In the genomic region with DNA sequence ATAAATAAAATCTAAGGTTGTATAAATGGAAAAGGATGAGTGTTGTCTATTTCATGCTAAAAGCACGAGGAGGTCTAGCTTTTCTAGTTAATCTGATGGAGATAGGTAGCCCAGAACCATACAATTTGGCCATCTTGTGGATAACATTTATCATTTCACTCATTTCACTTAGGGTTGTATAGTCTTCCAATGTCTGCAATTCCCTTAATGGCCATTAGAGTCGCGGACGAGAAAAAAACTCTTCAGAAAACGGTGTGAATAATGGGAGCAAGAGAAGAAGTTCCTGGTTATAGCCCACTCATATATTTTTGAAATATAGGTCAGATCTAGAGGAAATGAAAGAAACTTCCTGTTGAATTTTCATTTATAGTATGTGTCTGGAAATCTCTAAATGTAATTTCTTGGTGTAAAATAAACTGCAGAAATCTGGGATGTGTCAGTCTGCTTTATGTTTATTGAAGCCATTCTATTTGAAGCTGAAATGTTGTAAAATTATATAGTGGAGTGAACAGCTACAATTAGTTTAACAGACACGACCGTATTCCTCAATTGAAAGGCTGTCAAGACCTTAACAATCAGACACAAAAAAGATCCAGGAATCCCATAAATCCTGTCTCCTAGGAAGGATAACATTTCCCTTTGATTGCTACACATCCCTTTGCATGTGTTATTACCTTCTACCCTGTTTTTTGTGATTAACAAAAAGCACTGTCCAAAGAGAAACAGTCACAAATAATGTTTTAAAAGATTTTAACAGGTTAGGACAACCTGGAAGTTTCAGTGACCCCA, we compare ENCODE assay signal across 1 cellular context.
TF ChIP-seq lines count a peak whose summit lies in the region.

No MANE protein-coding gene starts in this region.

TF ChIP-seq in GM12878, 131 proteins besides CTCF, POLR2A, EP300 and RAD21:
- TF ChIP-seq IKZF2 (IDR thresholded peaks at IDR 0.05), result no peak
- TF ChIP-seq, protein P1, sequence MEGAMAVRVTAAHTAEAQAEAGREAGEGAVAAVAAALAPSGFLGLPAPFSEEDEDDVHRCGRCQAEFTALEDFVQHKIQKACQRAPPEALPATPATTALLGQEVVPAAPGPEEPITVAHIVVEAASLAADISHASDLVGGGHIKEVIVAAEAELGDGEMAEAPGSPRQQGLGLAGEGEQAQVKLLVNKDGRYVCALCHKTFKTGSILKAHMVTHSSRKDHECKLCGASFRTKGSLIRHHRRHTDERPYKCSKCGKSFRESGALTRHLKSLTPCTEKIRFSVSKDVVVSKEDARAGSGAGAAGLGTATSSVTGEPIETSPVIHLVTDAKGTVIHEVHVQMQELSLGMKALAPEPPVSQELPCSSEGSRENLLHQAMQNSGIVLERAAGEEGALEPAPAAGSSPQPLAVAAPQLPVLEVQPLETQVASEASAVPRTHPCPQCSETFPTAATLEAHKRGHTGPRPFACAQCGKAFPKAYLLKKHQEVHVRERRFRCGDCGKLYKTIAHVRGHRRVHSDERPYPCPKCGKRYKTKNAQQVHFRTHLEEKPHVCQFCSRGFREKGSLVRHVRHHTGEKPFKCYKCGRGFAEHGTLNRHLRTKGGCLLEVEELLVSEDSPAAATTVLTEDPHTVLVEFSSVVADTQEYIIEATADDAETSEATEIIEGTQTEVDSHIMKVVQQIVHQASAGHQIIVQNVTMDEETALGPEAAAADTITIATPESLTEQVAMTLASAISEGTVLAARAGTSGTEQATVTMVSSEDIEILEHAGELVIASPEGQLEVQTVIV (IDR thresholded peaks at IDR 0.05; ENCODE audit: borderline replicate concordance, partially characterized antibody), result no peak
